In the genomic region with DNA sequence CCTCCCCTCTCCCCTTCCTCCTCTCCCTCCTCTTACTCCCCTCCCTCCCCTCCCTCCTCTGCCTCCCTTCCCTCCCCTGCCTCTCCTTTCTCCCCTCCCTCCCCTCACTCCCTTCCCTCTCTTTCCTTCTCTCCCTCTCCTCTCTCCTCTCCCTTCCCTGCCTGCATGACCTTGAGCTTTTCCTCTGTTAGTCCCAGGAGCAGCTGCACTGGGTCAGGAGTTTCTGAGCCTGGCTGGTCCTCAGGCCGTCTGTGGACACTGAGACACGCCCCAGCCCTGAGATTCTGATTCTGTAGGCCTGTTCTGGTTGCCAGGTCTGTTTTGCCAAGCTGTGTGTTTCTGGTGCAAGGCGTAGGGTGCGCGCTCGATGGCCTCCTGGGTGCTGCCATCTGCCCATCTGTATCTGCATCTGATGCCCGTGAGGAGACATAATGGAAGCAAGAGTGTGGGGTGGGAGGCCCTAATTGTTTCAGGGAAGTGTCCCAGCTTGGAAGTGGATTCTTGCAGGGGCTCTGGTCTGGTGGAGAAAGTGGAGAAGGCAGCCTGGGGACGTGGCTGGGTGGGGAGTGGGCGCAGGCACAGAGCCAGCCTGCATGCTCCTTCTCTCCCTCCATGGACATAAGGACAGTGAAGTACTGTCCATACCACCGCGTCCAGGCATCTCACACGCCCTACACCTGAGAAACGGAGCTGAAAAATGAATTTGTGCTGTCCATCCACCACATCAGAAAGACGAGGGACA, we compare ENCODE assay signal across 11 cellular contexts.
DNase-seq lines count a peak whose midpoint lies in the region; ATAC-seq and TF ChIP-seq lines count a peak whose summit lies in the region.
"Had no signal": no experiment of that assay in that cellular context is flagged by ENCODE, and none has a peak within 500 bp of the region (broad histone marks: within the 10 kb centered on the region; RNA-seq: fewer than 3 reads in every experiment).

No MANE protein-coding gene starts in this region.

- peak overlapping the region; percentile 99 for H3K27ac Mint-ChIP-seq in CD8-positive, alpha-beta T cell
- H3K27ac Mint-ChIP-seq in endothelial cell (ENCODE audit: unreplicated experiment), result peak overlapping the region; percentile 67

- POLR2A ChIA-PET in CD8-positive, alpha-beta T cell (lab: Charles Lee), result interaction anchor here (1.6 to 4.6 kb wide), 3 partner anchors 36 to 189 kb away, joined by 3 to 47 read pairs (median 8); no protein-coding TSS in a partner anchor
- POLR2A ChIA-PET in HEK293 (lab: Yijun Ruan, JAX), result no interaction called here

- H3K9me3 ChIP-seq in CD8-positive, alpha-beta T cell (ENCODE audit: low read length), result no peaks in the 10 kb centered on the region
- H3K9me3 ChIP-seq in HEK293 (ENCODE audit: control insufficient read depth, insufficient read depth, low read depth, low read length) (no peaks in the 10 kb centered on the region), neutrophil (no peaks in the 10 kb centered on the region)
- H3K9me3 ChIP-seq: transverse colon had no signal

- peaks cover 55% of the 10 kb centered on the region for H3K4me1 Mint-ChIP-seq in CD8-positive, alpha-beta T cell (ENCODE audit: low read depth)
- H3K4me1 Mint-ChIP-seq in endothelial cell (ENCODE audit: unreplicated experiment), result peaks cover 42% of the 10 kb centered on the region

- H3K27me3 ChIP-seq in CD8-positive, alpha-beta T cell (ENCODE audit: insufficient read depth, low read length), result no peaks in the 10 kb centered on the region
- H3K27me3 ChIP-seq in neutrophil, result peaks cover 38% of the 10 kb centered on the region

- intact Hi-C loops in CD8-positive, alpha-beta T cell (cut with DNase I, micrococcal nuclease), result no loop called here

- H3K4me3 ChIP-seq in CD8-positive, alpha-beta T cell (ENCODE audit: low read depth, low read length), result no peak overlapping the region
- H3K4me3 ChIP-seq in HEK293 (ENCODE audit: low read depth, low read length) (no peak overlapping the region), neutrophil (ENCODE audit: low read depth in 1 of 2, low read length in 1 of 2) (no peak overlapping the region)
- H3K4me3 ChIP-seq: MG63 had no signal

- H3K27me3 Mint-ChIP-seq in CD8-positive, alpha-beta T cell (ENCODE audit: low read depth), result no peaks in the 10 kb centered on the region
- peaks cover 14% of the 10 kb centered on the region for H3K27me3 Mint-ChIP-seq in endothelial cell (ENCODE audit: unreplicated experiment)

- CTCF ChIA-PET in CD8-positive, alpha-beta T cell (lab: Charles Lee), result interaction anchor here (1.3 to 1.7 kb wide), 2 partner anchors 11 to 36 kb away, joined by 4 to 6 read pairs; no protein-coding TSS in a partner anchor
- CTCF ChIA-PET in HEK293 (lab: Yijun Ruan, JAX), result interaction anchor here (0.7 to 1.4 kb wide), 2 partner anchors 33 to 196 kb away, joined by 4 to 5 read pairs; no protein-coding TSS in a partner anchor

- H3K36me3 Mint-ChIP-seq in CD8-positive, alpha-beta T cell, result no peaks in the 10 kb centered on the region
- H3K36me3 Mint-ChIP-seq in endothelial cell (ENCODE audit: low read depth, unreplicated experiment), result peaks cover 5% of the 10 kb centered on the region

- no peak for DNase-seq in CD8-positive, alpha-beta T cell
- no peak for DNase-seq in endothelial cell (ENCODE audit: low spot score)
- DNase-seq in EL, result no peak
- DNase-seq in NCI-H2227 treated with DMSO at 0.1 percent for 48 hours (lab: John Stamatoyannopoulos, UW), result no peak
- DNase-seq: MG63, NCI-H226 had no signal

- ATAC-seq in CD8-positive, alpha-beta T cell, result no peak
- no peak for ATAC-seq in GM18858 (IDR thresholded peaks at IDR 0.05; ENCODE audit: unreplicated experiment)
- ATAC-seq in HG03135 (IDR thresholded peaks at IDR 0.05; ENCODE audit: unreplicated experiment), result no peak

- TF ChIP-seq CTCF in CD8-positive, alpha-beta T cell (IDR thresholded peaks at IDR 0.05), result no peak
- TF ChIP-seq CTCF in HEK293 (tag by site-specific recombination; IDR thresholded peaks at IDR 0.05) (no peak), endothelial cell (IDR thresholded peaks at IDR 0.05; ENCODE audit: unreplicated experiment) (no peak), neutrophil (IDR thresholded peaks at IDR 0.05) (no peak)

- H3K4me1 ChIP-seq in CD8-positive, alpha-beta T cell (ENCODE audit: insufficient read depth, low read length), result peaks cover 44% of the 10 kb centered on the region
- H3K4me1 ChIP-seq in HEK293 (ENCODE audit: control insufficient read depth, insufficient read depth, low read length) (peaks cover 2% of the 10 kb centered on the region; the same call in 1 of the 2 replicates), neutrophil (ENCODE audit: control insufficient read depth in 1 of 2, insufficient read depth in 1 of 2, low read depth in 1 of 2, low read length in 1 of 2) (peaks cover 39 to 44% of the 10 kb centered on the region in 2 experiments)

- peaks cover 4% of the 10 kb centered on the region for H3K9me3 Mint-ChIP-seq in CD8-positive, alpha-beta T cell
- H3K9me3 Mint-ChIP-seq in endothelial cell (ENCODE audit: unreplicated experiment), result no peaks in the 10 kb centered on the region

- no peaks in the 10 kb centered on the region for H3K36me3 ChIP-seq in CD8-positive, alpha-beta T cell (ENCODE audit: insufficient read depth, low read length)
- no peaks in the 10 kb centered on the region for H3K36me3 ChIP-seq in HEK293 (ENCODE audit: control insufficient read depth in 2 of 2, insufficient read depth in 1 of 2, low read length in 2 of 2)
- H3K36me3 ChIP-seq in neutrophil, result no peaks in the 10 kb centered on the region
- H3K36me3 ChIP-seq: MG63, transverse colon had no signal

- H3K4me3 Mint-ChIP-seq in CD8-positive, alpha-beta T cell, result no peak overlapping the region
- no peak overlapping the region for H3K4me3 Mint-ChIP-seq in endothelial cell (ENCODE audit: unreplicated experiment)

- H3K27ac ChIP-seq in CD8-positive, alpha-beta T cell (ENCODE audit: low read depth, low read length), result no peak overlapping the region
- H3K27ac ChIP-seq in HEK293 (ENCODE audit: extremely low read depth, low read depth, low read length), result no peak overlapping the region
- peak overlapping the region; percentile 99 for H3K27ac ChIP-seq in neutrophil

TF ChIP-seq in HEK293, 187 proteins besides CTCF, POLR2A, EP300 and RAD21:
- TF ChIP-seq ZNF157 (tag by site-specific recombination; IDR thresholded peaks at IDR 0.05), result no peak
- TF ChIP-seq WT1 (tag by site-specific recombination; IDR thresholded peaks at IDR 0.05), result peak; percentile 96
- TF ChIP-seq ZNF398 (tag by site-specific recombination; IDR thresholded peaks at IDR 0.05), result peak; percentile 74
